3 cellular contexts compared by ENCODE assay signal in the genomic region with DNA sequence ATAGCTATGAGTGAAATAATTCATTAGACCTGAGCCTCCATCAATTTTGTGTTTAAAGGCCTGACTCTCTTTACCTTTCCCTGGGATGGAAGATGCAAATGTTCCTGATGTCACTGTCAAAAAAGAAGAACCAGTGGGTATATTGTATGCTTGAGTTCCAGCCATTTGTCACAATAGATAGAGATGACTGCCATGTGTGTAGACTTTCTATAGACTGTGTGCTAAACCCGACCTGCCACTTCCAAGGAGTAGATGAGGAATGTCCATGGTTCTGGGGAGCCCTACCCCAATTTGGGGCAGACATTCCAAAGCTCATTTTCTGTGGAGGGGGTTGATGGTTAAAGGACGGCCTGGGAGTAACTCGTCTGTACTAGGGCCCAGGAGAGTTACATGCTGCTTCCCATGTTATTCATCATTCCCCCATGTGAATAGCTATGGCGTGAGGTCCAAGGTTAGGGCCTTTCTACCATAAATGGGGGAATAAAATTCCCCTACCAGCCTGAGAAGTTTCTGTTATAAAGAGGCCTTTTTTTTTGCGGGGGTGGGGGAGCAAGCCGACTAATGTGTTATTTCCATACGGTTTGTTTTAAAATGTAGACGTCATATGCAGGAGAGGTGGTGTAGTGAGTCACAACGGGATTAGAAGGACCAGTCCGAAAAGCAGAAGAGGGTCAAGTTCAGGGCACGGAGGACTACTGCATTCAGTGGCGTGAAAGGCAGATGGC.
A peak's percentile ranks its signal among the peaks of the same experiment; 100 is the strongest.
TF ChIP-seq lines count a peak whose summit lies in the region.

No MANE protein-coding gene starts in this region.

TF ChIP-seq in SK-N-SH, 30 proteins besides CTCF, POLR2A, EP300 and RAD21:
- TF ChIP-seq GABPA (IDR thresholded peaks at IDR 0.05; ENCODE audit: low read depth) (no peak), FOXJ3 (CRISPR knock-in tag; IDR thresholded peaks at IDR 0.05) (no peak), MXI1 (IDR thresholded peaks at IDR 0.05; ENCODE audit: low read depth, low read length) (no peak), RCOR1 (IDR thresholded peaks at IDR 0.05; ENCODE audit: low read length) (no peak), NRF1 (IDR thresholded peaks at IDR 0.05; ENCODE audit: low read depth, low read length) (no peak), EZH2phosphoT487 (IDR thresholded peaks at IDR 0.05; ENCODE audit: borderline replicate concordance, low read depth) (no peak), SIN3A (IDR thresholded peaks at IDR 0.05; ENCODE audit: borderline replicate concordance, low read depth, low read length) (no peak), RXRA (IDR thresholded peaks at IDR 0.05; ENCODE audit: borderline replicate concordance, low read depth) (no peak), REST (IDR thresholded peaks at IDR 0.05; ENCODE audit: low read depth, low read length) (no peak), ELF1 (IDR thresholded peaks at IDR 0.05) (no peak), MEF2A (IDR thresholded peaks at IDR 0.05; ENCODE audit: borderline replicate concordance, low read depth) (no peak), SMC3 (IDR thresholded peaks at IDR 0.05; ENCODE audit: low read depth, low read length) (no peak)
- TF ChIP-seq, protein P1, sequence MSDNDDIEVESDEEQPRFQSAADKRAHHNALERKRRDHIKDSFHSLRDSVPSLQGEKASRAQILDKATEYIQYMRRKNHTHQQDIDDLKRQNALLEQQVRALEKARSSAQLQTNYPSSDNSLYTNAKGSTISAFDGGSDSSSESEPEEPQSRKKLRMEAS (IDR thresholded peaks at IDR 0.05; ENCODE audit: low read depth), result no peak
- TF ChIP-seq, protein P2, sequence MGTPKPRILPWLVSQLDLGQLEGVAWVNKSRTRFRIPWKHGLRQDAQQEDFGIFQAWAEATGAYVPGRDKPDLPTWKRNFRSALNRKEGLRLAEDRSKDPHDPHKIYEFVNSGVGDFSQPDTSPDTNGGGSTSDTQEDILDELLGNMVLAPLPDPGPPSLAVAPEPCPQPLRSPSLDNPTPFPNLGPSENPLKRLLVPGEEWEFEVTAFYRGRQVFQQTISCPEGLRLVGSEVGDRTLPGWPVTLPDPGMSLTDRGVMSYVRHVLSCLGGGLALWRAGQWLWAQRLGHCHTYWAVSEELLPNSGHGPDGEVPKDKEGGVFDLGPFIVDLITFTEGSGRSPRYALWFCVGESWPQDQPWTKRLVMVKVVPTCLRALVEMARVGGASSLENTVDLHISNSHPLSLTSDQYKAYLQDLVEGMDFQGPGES (IDR thresholded peaks at IDR 0.05; ENCODE audit: low read depth, low read length), result no peak

TF ChIP-seq in SK-N-SH treated with all-trans-retinoic acid at 6 μM for 48 hours, 23 proteins besides CTCF, POLR2A, EP300 and RAD21:
- TF ChIP-seq RARB (CRISPR knock-in tag; IDR thresholded peaks at IDR 0.05), result no peak
- TF ChIP-seq CSDC2 (CRISPR knock-in tag; IDR thresholded peaks at IDR 0.05), result no peak
- TF ChIP-seq BACH2 (CRISPR knock-in tag; IDR thresholded peaks at IDR 0.05; ENCODE audit: borderline replicate concordance), result no peak
- TF ChIP-seq ZNF70 (CRISPR knock-in tag; IDR thresholded peaks at IDR 0.05), result no peak
- TF ChIP-seq, protein P3, sequence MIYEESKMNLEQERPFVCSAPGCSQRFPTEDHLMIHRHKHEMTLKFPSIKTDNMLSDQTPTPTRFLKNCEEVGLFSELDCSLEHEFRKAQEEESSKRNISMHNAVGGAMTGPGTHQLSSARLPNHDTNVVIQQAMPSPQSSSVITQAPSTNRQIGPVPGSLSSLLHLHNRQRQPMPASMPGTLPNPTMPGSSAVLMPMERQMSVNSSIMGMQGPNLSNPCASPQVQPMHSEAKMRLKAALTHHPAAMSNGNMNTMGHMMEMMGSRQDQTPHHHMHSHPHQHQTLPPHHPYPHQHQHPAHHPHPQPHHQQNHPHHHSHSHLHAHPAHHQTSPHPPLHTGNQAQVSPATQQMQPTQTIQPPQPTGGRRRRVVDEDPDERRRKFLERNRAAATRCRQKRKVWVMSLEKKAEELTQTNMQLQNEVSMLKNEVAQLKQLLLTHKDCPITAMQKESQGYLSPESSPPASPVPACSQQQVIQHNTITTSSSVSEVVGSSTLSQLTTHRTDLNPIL (CRISPR knock-in tag; IDR thresholded peaks at IDR 0.05; ENCODE audit: low read depth), result no peak
- no peak for TF ChIP-seq PATZ1 (CRISPR knock-in tag; IDR thresholded peaks at IDR 0.05; ENCODE audit: borderline replicate concordance)
- TF ChIP-seq PPARA (CRISPR knock-in tag; IDR thresholded peaks at IDR 0.05; ENCODE audit: borderline replicate concordance), result no peak
- TF ChIP-seq TOX (CRISPR knock-in tag; IDR thresholded peaks at IDR 0.05; ENCODE audit: borderline replicate concordance), result no peak
- no peak for TF ChIP-seq ZC3H10 (CRISPR knock-in tag; IDR thresholded peaks at IDR 0.05)
- TF ChIP-seq SNAI2 (CRISPR knock-in tag; IDR thresholded peaks at IDR 0.05), result no peak

TF ChIP-seq in GM12878, 131 proteins besides CTCF, POLR2A, EP300 and RAD21 (continues in another document):
- TF ChIP-seq CEBPB (IDR thresholded peaks at IDR 0.05; ENCODE audit: borderline replicate concordance in 1 of 2, low read depth in 2 of 2, low read length in 2 of 2), result peak in 1 of 2 experiments; percentile 37; a peak in 1 of 4 replicates
- no peak for TF ChIP-seq NR2C1 (IDR thresholded peaks at IDR 0.05)
- peak; percentile 72 for TF ChIP-seq RUNX3 (IDR thresholded peaks at IDR 0.05; ENCODE audit: low read length)
- TF ChIP-seq NRF1 (conservative IDR thresholded peaks at IDR 0.05; ENCODE audit: low read depth, low read length), result no peak
- TF ChIP-seq BHLHE40 (IDR thresholded peaks at IDR 0.05; ENCODE audit: borderline replicate concordance in 1 of 2, low read depth in 2 of 2, low read length in 1 of 2), result peak in 1 of 2 experiments; percentile 33; a peak in 1 of 4 replicates
- TF ChIP-seq, protein P4, sequence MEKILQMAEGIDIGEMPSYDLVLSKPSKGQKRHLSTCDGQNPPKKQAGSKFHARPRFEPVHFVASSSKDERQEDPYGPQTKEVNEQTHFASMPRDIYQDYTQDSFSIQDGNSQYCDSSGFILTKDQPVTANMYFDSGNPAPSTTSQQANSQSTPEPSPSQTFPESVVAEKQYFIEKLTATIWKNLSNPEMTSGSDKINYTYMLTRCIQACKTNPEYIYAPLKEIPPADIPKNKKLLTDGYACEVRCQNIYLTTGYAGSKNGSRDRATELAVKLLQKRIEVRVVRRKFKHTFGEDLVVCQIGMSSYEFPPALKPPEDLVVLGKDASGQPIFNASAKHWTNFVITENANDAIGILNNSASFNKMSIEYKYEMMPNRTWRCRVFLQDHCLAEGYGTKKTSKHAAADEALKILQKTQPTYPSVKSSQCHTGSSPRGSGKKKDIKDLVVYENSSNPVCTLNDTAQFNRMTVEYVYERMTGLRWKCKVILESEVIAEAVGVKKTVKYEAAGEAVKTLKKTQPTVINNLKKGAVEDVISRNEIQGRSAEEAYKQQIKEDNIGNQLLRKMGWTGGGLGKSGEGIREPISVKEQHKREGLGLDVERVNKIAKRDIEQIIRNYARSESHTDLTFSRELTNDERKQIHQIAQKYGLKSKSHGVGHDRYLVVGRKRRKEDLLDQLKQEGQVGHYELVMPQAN (conservative IDR thresholded peaks at IDR 0.05), result no peak
- TF ChIP-seq RELA (IDR thresholded peaks at IDR 0.05; ENCODE audit: borderline replicate concordance, partially characterized antibody), result no peak
- peak; percentile 95 for TF ChIP-seq ATF2 (IDR thresholded peaks at IDR 0.05; ENCODE audit: low read length)
- TF ChIP-seq YBX1 (IDR thresholded peaks at IDR 0.05), result no peak
- TF ChIP-seq, protein P5, sequence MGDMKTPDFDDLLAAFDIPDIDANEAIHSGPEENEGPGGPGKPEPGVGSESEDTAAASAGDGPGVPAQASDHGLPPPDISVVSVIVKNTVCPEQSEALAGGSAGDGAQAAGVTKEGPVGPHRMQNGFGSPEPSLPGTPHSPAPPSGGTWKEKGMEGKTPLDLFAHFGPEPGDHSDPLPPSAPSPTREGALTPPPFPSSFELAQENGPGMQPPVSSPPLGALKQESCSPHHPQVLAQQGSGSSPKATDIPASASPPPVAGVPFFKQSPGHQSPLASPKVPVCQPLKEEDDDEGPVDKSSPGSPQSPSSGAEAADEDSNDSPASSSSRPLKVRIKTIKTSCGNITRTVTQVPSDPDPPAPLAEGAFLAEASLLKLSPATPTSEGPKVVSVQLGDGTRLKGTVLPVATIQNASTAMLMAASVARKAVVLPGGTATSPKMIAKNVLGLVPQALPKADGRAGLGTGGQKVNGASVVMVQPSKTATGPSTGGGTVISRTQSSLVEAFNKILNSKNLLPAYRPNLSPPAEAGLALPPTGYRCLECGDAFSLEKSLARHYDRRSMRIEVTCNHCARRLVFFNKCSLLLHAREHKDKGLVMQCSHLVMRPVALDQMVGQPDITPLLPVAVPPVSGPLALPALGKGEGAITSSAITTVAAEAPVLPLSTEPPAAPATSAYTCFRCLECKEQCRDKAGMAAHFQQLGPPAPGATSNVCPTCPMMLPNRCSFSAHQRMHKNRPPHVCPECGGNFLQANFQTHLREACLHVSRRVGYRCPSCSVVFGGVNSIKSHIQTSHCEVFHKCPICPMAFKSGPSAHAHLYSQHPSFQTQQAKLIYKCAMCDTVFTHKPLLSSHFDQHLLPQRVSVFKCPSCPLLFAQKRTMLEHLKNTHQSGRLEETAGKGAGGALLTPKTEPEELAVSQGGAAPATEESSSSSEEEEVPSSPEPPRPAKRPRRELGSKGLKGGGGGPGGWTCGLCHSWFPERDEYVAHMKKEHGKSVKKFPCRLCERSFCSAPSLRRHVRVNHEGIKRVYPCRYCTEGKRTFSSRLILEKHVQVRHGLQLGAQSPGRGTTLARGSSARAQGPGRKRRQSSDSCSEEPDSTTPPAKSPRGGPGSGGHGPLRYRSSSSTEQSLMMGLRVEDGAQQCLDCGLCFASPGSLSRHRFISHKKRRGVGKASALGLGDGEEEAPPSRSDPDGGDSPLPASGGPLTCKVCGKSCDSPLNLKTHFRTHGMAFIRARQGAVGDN (IDR thresholded peaks at IDR 0.05), result peak; percentile 35
- peak; percentile 28; the same call in 1 of the 2 replicates for TF ChIP-seq CBFB (IDR thresholded peaks at IDR 0.05; ENCODE audit: low read depth)
- no peak for TF ChIP-seq HDGF (IDR thresholded peaks at IDR 0.05)
- peak; percentile 76; the same call in 1 of the 2 replicates for TF ChIP-seq MTA3 (IDR thresholded peaks at IDR 0.05; ENCODE audit: borderline replicate concordance, low read length)
- peak in 1 of 2 experiments; percentile 88; a peak in 1 of 3 replicates for TF ChIP-seq EGR1 (IDR thresholded peaks at IDR 0.05; ENCODE audit: borderline replicate concordance in 1 of 2, low read depth in 2 of 2, low read length in 2 of 2)
- TF ChIP-seq PAX5 (IDR thresholded peaks at IDR 0.05; ENCODE audit: borderline replicate concordance, low read depth, low read length), result 0 out of 2 replicates have a peak, but pooled peaks have one; percentile 19
- TF ChIP-seq MEF2B (IDR thresholded peaks at IDR 0.05; ENCODE audit: partially characterized antibody, poor library complexity, severe bottlenecking), result peak; percentile 67
- TF ChIP-seq, protein P6, sequence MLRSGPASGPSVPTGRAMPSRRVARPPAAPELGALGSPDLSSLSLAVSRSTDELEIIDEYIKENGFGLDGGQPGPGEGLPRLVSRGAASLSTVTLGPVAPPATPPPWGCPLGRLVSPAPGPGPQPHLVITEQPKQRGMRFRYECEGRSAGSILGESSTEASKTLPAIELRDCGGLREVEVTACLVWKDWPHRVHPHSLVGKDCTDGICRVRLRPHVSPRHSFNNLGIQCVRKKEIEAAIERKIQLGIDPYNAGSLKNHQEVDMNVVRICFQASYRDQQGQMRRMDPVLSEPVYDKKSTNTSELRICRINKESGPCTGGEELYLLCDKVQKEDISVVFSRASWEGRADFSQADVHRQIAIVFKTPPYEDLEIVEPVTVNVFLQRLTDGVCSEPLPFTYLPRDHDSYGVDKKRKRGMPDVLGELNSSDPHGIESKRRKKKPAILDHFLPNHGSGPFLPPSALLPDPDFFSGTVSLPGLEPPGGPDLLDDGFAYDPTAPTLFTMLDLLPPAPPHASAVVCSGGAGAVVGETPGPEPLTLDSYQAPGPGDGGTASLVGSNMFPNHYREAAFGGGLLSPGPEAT (IDR thresholded peaks at IDR 0.05; ENCODE audit: low read depth), result peak; percentile 82
- TF ChIP-seq, protein P7, sequence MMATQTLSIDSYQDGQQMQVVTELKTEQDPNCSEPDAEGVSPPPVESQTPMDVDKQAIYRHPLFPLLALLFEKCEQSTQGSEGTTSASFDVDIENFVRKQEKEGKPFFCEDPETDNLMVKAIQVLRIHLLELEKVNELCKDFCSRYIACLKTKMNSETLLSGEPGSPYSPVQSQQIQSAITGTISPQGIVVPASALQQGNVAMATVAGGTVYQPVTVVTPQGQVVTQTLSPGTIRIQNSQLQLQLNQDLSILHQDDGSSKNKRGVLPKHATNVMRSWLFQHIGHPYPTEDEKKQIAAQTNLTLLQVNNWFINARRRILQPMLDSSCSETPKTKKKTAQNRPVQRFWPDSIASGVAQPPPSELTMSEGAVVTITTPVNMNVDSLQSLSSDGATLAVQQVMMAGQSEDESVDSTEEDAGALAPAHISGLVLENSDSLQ (IDR thresholded peaks at IDR 0.05), result no peak
- TF ChIP-seq PRDM15 (CRISPR knock-in tag; IDR thresholded peaks at IDR 0.05), result no peak
- 0 out of 2 replicates have a peak, but pooled peaks have one; percentile 6 for TF ChIP-seq TAF1 (IDR thresholded peaks at IDR 0.05; ENCODE audit: borderline replicate concordance, low read depth, low read length)
- no peak for TF ChIP-seq KDM1A (IDR thresholded peaks at IDR 0.05; ENCODE audit: borderline replicate concordance)
